Comparison of ENCODE assay signal across 25 cellular contexts in the genomic region with DNA sequence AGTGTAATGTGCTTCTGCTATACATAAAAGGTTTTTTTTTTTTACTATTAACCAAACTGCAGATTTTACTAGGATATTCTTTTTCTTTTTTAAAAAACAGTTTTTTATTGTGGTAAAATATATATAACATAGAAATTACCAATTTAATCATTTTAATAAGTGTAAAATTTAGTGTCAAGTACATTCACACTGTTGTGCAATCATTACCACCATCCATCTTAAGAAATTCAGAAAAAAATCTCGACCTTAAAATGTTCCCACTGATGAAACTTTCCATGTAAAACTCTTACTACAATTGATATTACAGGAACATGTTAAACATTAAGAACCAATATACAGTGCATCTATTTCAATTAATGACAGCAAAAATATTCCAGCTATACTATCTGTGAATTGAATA.
DNase-seq lines count a peak whose midpoint lies in the region; ATAC-seq, FAIRE-seq and TF ChIP-seq lines count a peak whose summit lies in the region.
"Had no signal": no experiment of that assay in that cellular context is flagged by ENCODE, and none has a peak within 500 bp of the region (broad histone marks: within the 10 kb centered on the region; RNA-seq: fewer than 3 reads in every experiment).

No MANE protein-coding gene starts in this region.

- DNase-seq in HepG2 (ENCODE audit: low spot score) (no peak), right lobe of liver (no peak), K562 (ENCODE audit: extremely low read depth in 1 of 4, low spot score in 3 of 4) (no peak), kidney (no peak), NCI-H748 treated with DMSO at 0.1 percent for 48 hours (lab: John Stamatoyannopoulos, UW) (no peak)
- DNase-seq in activated naive CD8-positive, alpha-beta T cell treated with anti-CD3 and anti-CD28 coated beads for 36 hours, result no peak
- DNase-seq: AML-193; BE2C; CD4-positive, alpha-beta T cell; CD8-positive, alpha-beta memory T cell; DMS 273 treated with DMSO at 0.1 percent for 48 hours; DMS79; EL; GF-D8; HFFc6 had no signal

- H3K9me3 Mint-ChIP-seq in activated naive CD8-positive, alpha-beta T cell treated with anti-CD3 and anti-CD28 coated beads for 36 hours, result peaks cover 1% of the 10 kb centered on the region
- H3K9me3 Mint-ChIP-seq: GM23338 had no signal

- H3K9me3 ChIP-seq in HepG2 (ENCODE audit: low read length) (peaks cover 66% of the 10 kb centered on the region), right lobe of liver (no peaks in the 10 kb centered on the region), K562 (replicated peaks; ENCODE audit: control insufficient read depth, insufficient read depth, low read depth, low read length) (no peaks in the 10 kb centered on the region), kidney (ENCODE audit: control insufficient read depth in 1 of 2, low read length in 2 of 2) (no peaks in the 10 kb centered on the region)
- H3K9me3 ChIP-seq: BE2C; BLaER1 treated with 17β-estradiol and CSF1 and Interleukin-3, amounts not matched to agents 10 nM and 100 nM; HAP-1 had no signal

- no peaks in the 10 kb centered on the region for H3K27me3 Mint-ChIP-seq in activated naive CD8-positive, alpha-beta T cell treated with anti-CD3 and anti-CD28 coated beads for 36 hours
- H3K27me3 Mint-ChIP-seq: CD4-positive, alpha-beta T cell; CD8-positive, alpha-beta memory T cell had no signal

- FAIRE-seq in HepG2 (lab: Jason Lieb, UNC), result no peak
- no peak for FAIRE-seq in K562 (lab: Jason Lieb, UNC)
- FAIRE-seq in kidney (lab: Jason Lieb, UNC), result peak; percentile 64
- FAIRE-seq: A204.1, D721Med, GM12891, GM18507, H54 had no signal

- no peak overlapping the region for H3K27ac Mint-ChIP-seq in activated naive CD8-positive, alpha-beta T cell treated with anti-CD3 and anti-CD28 coated beads for 36 hours
- H3K27ac Mint-ChIP-seq: CD14-positive monocyte; CD4-positive, alpha-beta T cell; CD8-positive, alpha-beta memory T cell; GM23338; HFFc6 had no signal

- TF ChIP-seq POLR2A in HepG2 (IDR thresholded peaks at IDR 0.05; ENCODE audit: insufficient read depth in 1 of 2, low read depth in 2 of 2, low read length in 2 of 2) (no peak), right lobe of liver (IDR thresholded peaks at IDR 0.05) (no peak), K562 (conservative IDR thresholded peaks at IDR 0.05) (no peak)

- H3K4me3 ChIP-seq in HepG2 (replicated peaks in 1 of 3; ENCODE audit: insufficient read depth in 1 of 3, low read depth in 2 of 3, low read length in 3 of 3), result no peak overlapping the region
- H3K4me3 ChIP-seq in right lobe of liver, result no peak overlapping the region
- no peak overlapping the region for H3K4me3 ChIP-seq in K562
- H3K4me3 ChIP-seq in kidney (ENCODE audit: low read length in 2 of 2), result no peak overlapping the region
- H3K4me3 ChIP-seq: BLaER1 treated with 17β-estradiol and CSF1 and Interleukin-3, amounts not matched to agents 10 nM and 100 nM; GM23338; HAP-1 had no signal

- POLR2A ChIA-PET in HepG2 (lab: Yijun Ruan, JAX) (no interaction called here), K562 (lab: Yijun Ruan, JAX) (no interaction called here)

- H3K27ac ChIP-seq in HepG2 (ENCODE audit: extremely low read length, insufficient read depth, low read length), result no peak overlapping the region
- no peak overlapping the region for H3K27ac ChIP-seq in right lobe of liver
- H3K27ac ChIP-seq in K562 (ENCODE audit: extremely low read depth, low read depth, low read length), result no peak overlapping the region
- H3K27ac ChIP-seq in kidney (ENCODE audit: low read depth in 2 of 2, low read length in 2 of 2), result no peak overlapping the region
- H3K27ac ChIP-seq: 22Rv1; BLaER1 treated with 17β-estradiol and CSF1 and Interleukin-3, amounts not matched to agents 10 nM and 100 nM had no signal

- in situ Hi-C loops in HepG2 (cut with HindIII; ENCODE audit: extremely low pct_ligation_motif_present, low pct_unique_long_range_greater_than_20kb), result no loop called here
- in situ Hi-C loops in K562 (cut with MboI), result no loop called here

- BruUV-seq in HepG2 (replicated peaks; lab: Mats Ljungman, UMichigan) (no TSS peak), K562 (replicated peaks; lab: Mats Ljungman, UMichigan) (no TSS peak)

- no peak for TF ChIP-seq EP300 in HepG2 (IDR thresholded peaks at IDR 0.05; ENCODE audit: low read depth in 2 of 2, low read length in 2 of 2)
- TF ChIP-seq EP300 in HepG2 (CRISPR knock-in tag; IDR thresholded peaks at IDR 0.05; ENCODE audit: borderline replicate concordance), result no peak
- TF ChIP-seq EP300 in K562 (IDR thresholded peaks at IDR 0.05; ENCODE audit: low read length), result no peak

- H3K36me3 ChIP-seq in HepG2 (replicated peaks in 1 of 2; ENCODE audit: control insufficient read depth in 1 of 2, insufficient read depth in 2 of 2, low read length in 2 of 2), result no peaks in the 10 kb centered on the region
- no peaks in the 10 kb centered on the region for H3K36me3 ChIP-seq in right lobe of liver
- H3K36me3 ChIP-seq in K562 (ENCODE audit: control insufficient read depth, insufficient read depth, low read length), result no peaks in the 10 kb centered on the region
- no peaks in the 10 kb centered on the region for H3K36me3 ChIP-seq in kidney (ENCODE audit: control insufficient read depth in 1 of 2, insufficient read depth in 2 of 2, low read length in 2 of 2)
- H3K36me3 ChIP-seq: BE2C; BLaER1 treated with 17β-estradiol and CSF1 and Interleukin-3, amounts not matched to agents 10 nM and 100 nM; HAP-1 had no signal

- H3K4me1 ChIP-seq in HepG2 (ENCODE audit: insufficient read depth, low read length) (no peaks in the 10 kb centered on the region), right lobe of liver (no peaks in the 10 kb centered on the region), K562 (replicated peaks in 1 of 2; ENCODE audit: control insufficient read depth in 2 of 2, insufficient read depth in 2 of 2, low read length in 2 of 2) (no peaks in the 10 kb centered on the region), kidney (ENCODE audit: control insufficient read depth in 1 of 2, insufficient read depth in 1 of 2, low read depth in 1 of 2, low read length in 2 of 2) (no peaks in the 10 kb centered on the region)
- H3K4me1 ChIP-seq: BE2C; BLaER1 treated with 17β-estradiol and CSF1 and Interleukin-3, amounts not matched to agents 10 nM and 100 nM; HAP-1 had no signal

- ATAC-seq in HepG2, result no peak
- no peak for ATAC-seq in right lobe of liver
- ATAC-seq in K562, result no peak
- ATAC-seq: GM23338 had no signal

- TF ChIP-seq CTCF in HepG2 (CRISPR knock-in tag; IDR thresholded peaks at IDR 0.05), result no peak
- TF ChIP-seq CTCF in right lobe of liver (IDR thresholded peaks at IDR 0.05), result no peak
- no peak for TF ChIP-seq CTCF in K562 (IDR thresholded peaks at IDR 0.05 in 2 of 3, conservative IDR thresholded peaks at IDR 0.05 in 1 of 3; ENCODE audit: insufficient read depth in 2 of 3, low read depth in 1 of 3, low read length in 3 of 3)
- TF ChIP-seq CTCF in kidney (IDR thresholded peaks at IDR 0.05; ENCODE audit: borderline replicate concordance, extremely low read depth, insufficient read depth), result no peak

- no peak overlapping the region for H3K9ac ChIP-seq in HepG2 (ENCODE audit: insufficient read depth, low read depth, low read length)
- H3K9ac ChIP-seq in K562 (ENCODE audit: insufficient read depth in 1 of 2, low read depth in 2 of 2, low read length in 2 of 2), result no peak overlapping the region
- H3K9ac ChIP-seq in kidney (ENCODE audit: low read length in 2 of 2), result no peak overlapping the region
- H3K9ac ChIP-seq: BLaER1 treated with 17β-estradiol and CSF1 and Interleukin-3, amounts not matched to agents 10 nM and 100 nM had no signal

- TF ChIP-seq RAD21 in HepG2 (CRISPR knock-in tag; IDR thresholded peaks at IDR 0.05) (no peak), K562 (CRISPR knock-in tag; conservative IDR thresholded peaks at IDR 0.05 in 1 of 2, IDR thresholded peaks at IDR 0.05 in 1 of 2) (no peak)

- WGBS in HepG2 (ENCODE audit: low lambda C conversion rate), result 0% methylated on average over 1 of the region's 1 CpG
- WGBS in right lobe of liver (ENCODE audit: insufficient coverage, low coverage, low lambda C conversion rate, missing lambda C conversion rate), result 47% methylated on average over 1 of the region's 1 CpG
- WGBS in K562 (ENCODE audit: insufficient coverage, low coverage, missing lambda C conversion rate), result 0% methylated on average over 1 of the region's 1 CpG

- CTCF ChIA-PET in HepG2 (lab: Yijun Ruan, JAX; ENCODE audit: low intra/inter-chr PET ratio, low total read pairs), result no interaction called here
- CTCF ChIA-PET in K562 (lab: Yijun Ruan, JAX; ENCODE audit: low intra/inter-chr PET ratio), result interaction anchor here (0.7 kb wide), 1 partner anchor 1469 kb away, joined by 4 read pairs; no protein-coding TSS in a partner anchor

- no peaks in the 10 kb centered on the region for H3K36me3 Mint-ChIP-seq in activated naive CD8-positive, alpha-beta T cell treated with anti-CD3 and anti-CD28 coated beads for 36 hours
- H3K36me3 Mint-ChIP-seq: CD14-positive monocyte; CD8-positive, alpha-beta memory T cell had no signal

- H3K27me3 ChIP-seq in HepG2 (ENCODE audit: control insufficient read depth in 1 of 2, insufficient read depth in 2 of 2, low read length in 2 of 2), result no peaks in the 10 kb centered on the region
- H3K27me3 ChIP-seq in right lobe of liver, result no peaks in the 10 kb centered on the region
- no peaks in the 10 kb centered on the region for H3K27me3 ChIP-seq in K562 (ENCODE audit: control insufficient read depth in 2 of 2, insufficient read depth in 2 of 2, low read length in 2 of 2)
- H3K27me3 ChIP-seq: BE2C; BLaER1 treated with 17β-estradiol and CSF1 and Interleukin-3, amounts not matched to agents 10 nM and 100 nM had no signal

- H4K20me1 ChIP-seq in HepG2 (ENCODE audit: insufficient read depth, low read length) (no peaks in the 10 kb centered on the region), K562 (replicated peaks; ENCODE audit: control insufficient read depth, insufficient read depth, low read length) (no peaks in the 10 kb centered on the region)
- H4K20me1 ChIP-seq: BLaER1 treated with 17β-estradiol and CSF1 and Interleukin-3, amounts not matched to agents 10 nM and 100 nM had no signal

- no peak overlapping the region for H3K4me2 ChIP-seq in HepG2 (ENCODE audit: low read depth, low read length)
- no peak overlapping the region for H3K4me2 ChIP-seq in K562 (ENCODE audit: insufficient read depth, low read length)
- H3K4me2 ChIP-seq: BLaER1 treated with 17β-estradiol and CSF1 and Interleukin-3, amounts not matched to agents 10 nM and 100 nM; GM23338 had no signal

- H2AFZ ChIP-seq in HepG2 (ENCODE audit: low read length) (no peak overlapping the region), K562 (ENCODE audit: low read depth, low read length) (no peak overlapping the region)
- H2AFZ ChIP-seq: GM23338 had no signal

- intact Hi-C loops in HepG2 (cut with micrococcal nuclease; ENCODE audit: unreplicated experiment) (no loop called here), right lobe of liver (cut with DNase I) (no loop called here), K562 (cut with micrococcal nuclease) (no loop called here), kidney (cut with DNase I) (no loop called here)

- no peaks in the 10 kb centered on the region for H3K79me2 ChIP-seq in HepG2 (ENCODE audit: insufficient read depth, low read length)
- no peaks in the 10 kb centered on the region for H3K79me2 ChIP-seq in K562 (ENCODE audit: control insufficient read depth, insufficient read depth, low read length)

- H3K9me1 ChIP-seq in K562 (ENCODE audit: control insufficient read depth, insufficient read depth, low read length), result no peaks in the 10 kb centered on the region

- H3K4me3 Mint-ChIP-seq in activated naive CD8-positive, alpha-beta T cell treated with anti-CD3 and anti-CD28 coated beads for 36 hours, result no peak overlapping the region
- H3K4me3 Mint-ChIP-seq: CD14-positive monocyte; CD4-positive, alpha-beta T cell; CD8-positive, alpha-beta memory T cell; GM23338; HFFc6 had no signal

- no peaks in the 10 kb centered on the region for H3K4me1 Mint-ChIP-seq in activated naive CD8-positive, alpha-beta T cell treated with anti-CD3 and anti-CD28 coated beads for 36 hours
- H3K4me1 Mint-ChIP-seq: CD14-positive monocyte; CD8-positive, alpha-beta memory T cell had no signal

Comparison
In these comparisons a context has a peak if more than half of its experiments do, and no peak if none do; other contexts are left out.
1. Of the 241 proteins assayed by ChIP-seq in both HepG2 and K562: peak only in HepG2: none; only in K562: none; in both: CEBPB; in neither: 239; mixed calls (peak in some experiments, not most) for 1.